In the genomic region with DNA sequence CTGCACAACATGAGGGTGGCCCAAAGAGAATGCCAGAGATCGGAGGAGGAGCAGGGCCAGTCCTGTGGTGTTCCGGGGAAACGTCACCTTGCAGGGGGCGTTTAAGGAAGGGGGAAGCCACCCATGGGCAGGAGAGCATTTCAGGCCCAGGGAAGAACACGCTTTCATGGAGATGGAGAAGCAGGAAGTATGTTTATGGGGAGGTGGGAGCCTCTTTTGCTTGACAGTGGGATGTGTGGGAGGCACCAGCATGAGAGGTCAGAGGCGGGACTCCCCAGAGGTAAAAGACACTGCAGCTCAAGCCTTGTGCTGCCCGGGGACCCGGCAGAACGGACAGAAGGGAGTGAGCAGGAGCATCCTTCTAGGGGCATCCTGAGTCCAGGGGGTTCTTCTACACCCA, we compare ENCODE assay signal across 24 cellular contexts. TPM values are rescaled to one million over a fixed set of nuclear protein-coding genes. Genes with fewer than 3 reads are reported as not detected.
A peak's percentile ranks its signal among the peaks of the same experiment; 100 is the strongest.
DNase-seq lines count a peak whose midpoint lies in the region; ATAC-seq, FAIRE-seq and TF ChIP-seq lines count a peak whose summit lies in the region.
"Had no signal": no experiment of that assay in that cellular context is flagged by ENCODE, and none has a peak within 500 bp of the region (broad histone marks: within the 10 kb centered on the region; RNA-seq: fewer than 3 reads in every experiment).

No MANE protein-coding gene starts in this region.

- in situ Hi-C loops in HepG2 (cut with HindIII; ENCODE audit: extremely low pct_ligation_motif_present, low pct_unique_long_range_greater_than_20kb) = no loop called here

- H3K4me2 ChIP-seq in HepG2 (ENCODE audit: low read depth, low read length) = peak overlapping the region; percentile 36; the same call in 1 of the 2 replicates
- H3K4me2 ChIP-seq: A549 had no signal

- no peaks in the 10 kb centered on the region for H3K36me3 Mint-ChIP-seq in nephron progenitor cell (ENCODE audit: low read depth)
- no peaks in the 10 kb centered on the region for H3K36me3 Mint-ChIP-seq in stimulated activated effector memory CD8-positive, alpha-beta T cell treated with anti-CD3 and anti-CD28 coated beads, Interleukin-12 subunit alpha, Interleukin-12 subunit beta, amount 100 ng/mL, for 72 hours
- H3K36me3 Mint-ChIP-seq: CD4-positive, CD25-positive, alpha-beta regulatory T cell had no signal

- no peaks in the 10 kb centered on the region for H3K9me3 ChIP-seq in HepG2 (ENCODE audit: low read length)
- H3K9me3 ChIP-seq in right lobe of liver = no peaks in the 10 kb centered on the region
- H3K9me3 ChIP-seq in left ventricle myocardium inferior (replicated peaks) = no peaks in the 10 kb centered on the region
- H3K9me3 ChIP-seq: A549, HAP-1 had no signal

- CTCF ChIA-PET in HepG2 (lab: Yijun Ruan, JAX; ENCODE audit: low intra/inter-chr PET ratio, low total read pairs) = no interaction called here

- no peak overlapping the region for H2AFZ ChIP-seq in HepG2 (ENCODE audit: low read length)

- H3K9ac ChIP-seq in HepG2 (ENCODE audit: insufficient read depth, low read depth, low read length) = no peak overlapping the region

- H4K20me1 ChIP-seq in HepG2 (ENCODE audit: insufficient read depth, low read length) = no peaks in the 10 kb centered on the region

- TF ChIP-seq RAD21 in HepG2 (CRISPR knock-in tag; IDR thresholded peaks at IDR 0.05) = no peak

- TF ChIP-seq EP300 in HepG2 (IDR thresholded peaks at IDR 0.05; ENCODE audit: low read depth in 2 of 2, low read length in 2 of 2) (no peak), HepG2 (CRISPR knock-in tag; IDR thresholded peaks at IDR 0.05; ENCODE audit: borderline replicate concordance) (no peak)

- H3K4me1 ChIP-seq in HepG2 (ENCODE audit: insufficient read depth, low read length) = peaks cover 65% of the 10 kb centered on the region
- no peaks in the 10 kb centered on the region for H3K4me1 ChIP-seq in right lobe of liver
- H3K4me1 ChIP-seq in left ventricle myocardium inferior = peaks cover 6% of the 10 kb centered on the region
- H3K4me1 ChIP-seq: A549, HAP-1 had no signal

- WGBS in HepG2 (ENCODE audit: low lambda C conversion rate) = 61% methylated on average over 6 of the region's 9 CpGs
- 22% methylated on average over 3 of the region's 9 CpGs for WGBS in right lobe of liver (ENCODE audit: insufficient coverage, low coverage, low lambda C conversion rate, missing lambda C conversion rate)

- no TSS peak for BruUV-seq in HepG2 (replicated peaks; lab: Mats Ljungman, UMichigan)

- H3K27me3 Mint-ChIP-seq in nephron progenitor cell (ENCODE audit: low read depth, poor library complexity) = peaks cover 78% of the 10 kb centered on the region

- POLR2A ChIA-PET in HepG2 (lab: Yijun Ruan, JAX) = no interaction called here

- intact Hi-C loops in HepG2 (cut with micrococcal nuclease; ENCODE audit: unreplicated experiment) (no loop called here), right lobe of liver (cut with DNase I) (no loop called here), left ventricle myocardium inferior (cut with micrococcal nuclease) (no loop called here)

- TF ChIP-seq CTCF in HepG2 (CRISPR knock-in tag; IDR thresholded peaks at IDR 0.05) = no peak
- no peak for TF ChIP-seq CTCF in right lobe of liver (IDR thresholded peaks at IDR 0.05)
- TF ChIP-seq CTCF in nephron progenitor cell (IDR thresholded peaks at IDR 0.05) = no peak
- no peak for TF ChIP-seq CTCF in left ventricle myocardium inferior (IDR thresholded peaks at IDR 0.05; ENCODE audit: borderline replicate concordance)

- H3K27ac ChIP-seq in HepG2 (ENCODE audit: extremely low read length, insufficient read depth, low read length) (no peak overlapping the region), right lobe of liver (no peak overlapping the region), angular gyrus (ENCODE audit: low read depth, low read length) (peak overlapping the region; percentile 70), left ventricle myocardium inferior (replicated peaks) (no peak overlapping the region), caudate nucleus (ENCODE audit: low read depth, low read length) (no peak overlapping the region)
- H3K27ac ChIP-seq: 22Rv1, A549 had no signal

- peaks cover 12 to 46% of the 10 kb centered on the region in 2 experiments for H3K27me3 ChIP-seq in HepG2 (ENCODE audit: control insufficient read depth in 1 of 2, insufficient read depth in 2 of 2, low read length in 2 of 2)
- H3K27me3 ChIP-seq in right lobe of liver = no peaks in the 10 kb centered on the region
- H3K27me3 ChIP-seq in left ventricle myocardium inferior (ENCODE audit: low read depth) = peaks cover 85% of the 10 kb centered on the region

- H3K27ac Mint-ChIP-seq in nephron progenitor cell = no peak overlapping the region
- peak overlapping the region; percentile 43 for H3K27ac Mint-ChIP-seq in stimulated activated effector memory CD8-positive, alpha-beta T cell treated with anti-CD3 and anti-CD28 coated beads, Interleukin-12 subunit alpha, Interleukin-12 subunit beta, amount 100 ng/mL, for 72 hours
- H3K27ac Mint-ChIP-seq: CD4-positive, CD25-positive, alpha-beta regulatory T cell had no signal

- FAIRE-seq in HepG2 (lab: Jason Lieb, UNC) = no peak
- FAIRE-seq: A549, GM12892, GM18507, HTR-8/SVneo had no signal

- DNase-seq in HepG2 (ENCODE audit: low spot score) (no peak), right lobe of liver (no peak), nephron progenitor cell (no peak), left ventricle myocardium inferior (no peak), COLO829 (ENCODE audit: low spot score) (no peak), caudate nucleus (lab: John Stamatoyannopoulos, UW) (no peak)
- no peak for DNase-seq in stimulated activated effector memory CD8-positive, alpha-beta T cell treated with anti-CD3 and anti-CD28 coated beads, Interleukin-12 subunit alpha, Interleukin-12 subunit beta, amount 100 ng/mL, for 72 hours (ENCODE audit: low spot score in 2 of 2)
- DNase-seq: AML-193; CD4-positive, CD25-positive, alpha-beta regulatory T cell; DMS153; DMS79; GDM1; KBM-7 had no signal

- peak overlapping the region; percentile 68 for H3K4me3 Mint-ChIP-seq in nephron progenitor cell
- H3K4me3 Mint-ChIP-seq in stimulated activated effector memory CD8-positive, alpha-beta T cell treated with anti-CD3 and anti-CD28 coated beads, Interleukin-12 subunit alpha, Interleukin-12 subunit beta, amount 100 ng/mL, for 72 hours = no peak overlapping the region
- H3K4me3 Mint-ChIP-seq: CD4-positive, CD25-positive, alpha-beta regulatory T cell had no signal

- H3K4me1 Mint-ChIP-seq in nephron progenitor cell = peaks cover 53% of the 10 kb centered on the region
- peaks cover 24% of the 10 kb centered on the region for H3K4me1 Mint-ChIP-seq in stimulated activated effector memory CD8-positive, alpha-beta T cell treated with anti-CD3 and anti-CD28 coated beads, Interleukin-12 subunit alpha, Interleukin-12 subunit beta, amount 100 ng/mL, for 72 hours

- H3K36me3 ChIP-seq in HepG2 (replicated peaks in 1 of 2; ENCODE audit: control insufficient read depth in 1 of 2, insufficient read depth in 2 of 2, low read length in 2 of 2) (no peaks in the 10 kb centered on the region), right lobe of liver (no peaks in the 10 kb centered on the region), left ventricle myocardium inferior (no peaks in the 10 kb centered on the region)
- H3K36me3 ChIP-seq: HAP-1 had no signal

- peaks cover 10% of the 10 kb centered on the region for H3K9me3 Mint-ChIP-seq in nephron progenitor cell
- no peaks in the 10 kb centered on the region for H3K9me3 Mint-ChIP-seq in stimulated activated effector memory CD8-positive, alpha-beta T cell treated with anti-CD3 and anti-CD28 coated beads, Interleukin-12 subunit alpha, Interleukin-12 subunit beta, amount 100 ng/mL, for 72 hours
- H3K9me3 Mint-ChIP-seq: IgD-negative memory B cell had no signal

- no peaks in the 10 kb centered on the region for H3K79me2 ChIP-seq in HepG2 (ENCODE audit: insufficient read depth, low read length)

- TF ChIP-seq POLR2A in HepG2 (IDR thresholded peaks at IDR 0.05; ENCODE audit: insufficient read depth in 1 of 2, low read depth in 2 of 2, low read length in 2 of 2) = no peak
- no peak for TF ChIP-seq POLR2A in right lobe of liver (IDR thresholded peaks at IDR 0.05)

- no peak overlapping the region; a peak in 1 of 6 replicates for H3K4me3 ChIP-seq in HepG2 (replicated peaks in 1 of 3; ENCODE audit: insufficient read depth in 1 of 3, low read depth in 2 of 3, low read length in 3 of 3)
- no peak overlapping the region for H3K4me3 ChIP-seq in right lobe of liver
- H3K4me3 ChIP-seq in left ventricle myocardium inferior = no peak overlapping the region
- H3K4me3 ChIP-seq: A549, HAP-1 had no signal

- ATAC-seq in HepG2 (no peak), right lobe of liver (no peak)
- no peak for ATAC-seq in stimulated activated effector memory CD8-positive, alpha-beta T cell treated with anti-CD3 and anti-CD28 coated beads, Interleukin-12 subunit alpha, Interleukin-12 subunit beta, amount 100 ng/mL, for 72 hours

RNA-seq across cellular contexts. Expression of gene LRTM2, which starts 1.3 kb away (rescaled TPM):
- total RNA-seq in HepG2 (2016; rRNA removed; fragmentation: Illumina TruSeq; extraction: Trizol) (not detected in 2 replicates), right lobe of liver (not detected), left ventricle myocardium inferior (not detected)
- not detected in 2 replicates for total RNA-seq in HepG2 (2016; cell fraction: cytosol; rRNA removed; fragmentation: Illumina TruSeq; extraction: Trizol; ENCODE audit: low read depth)
- total RNA-seq in HepG2 (2016; cell fraction: insoluble cytoplasmic fraction; rRNA removed; fragmentation: Illumina TruSeq; extraction: Trizol) = not detected in 2 replicates
- total RNA-seq in HepG2 (2016; cell fraction: membrane; rRNA removed; fragmentation: Illumina TruSeq; extraction: Trizol) = not detected in 2 replicates
- total RNA-seq in HepG2 (2016; cell fraction: nucleus; rRNA removed; fragmentation: Illumina TruSeq; extraction: Trizol) = not detected in 2 replicates
- 0.09 and 0.17 TPM in 2 replicates for polyA plus RNA-seq in HepG2 (2011; rRNA removed)
- polyA plus RNA-seq in HepG2 (2011; cell fraction: cytosol; rRNA removed) = 0.09 TPM in 2 replicates
- 0.39 and 0.76 TPM in 2 replicates for polyA plus RNA-seq in HepG2 (2011; cell fraction: nucleus; rRNA removed)
- 0.16 and 0.17 TPM in 2 replicates for polyA plus RNA-seq in HepG2 (2012)
- not detected in 2 replicates for polyA plus RNA-seq in HepG2 (2016; cell fraction: cytosol; fragmentation: Illumina TruSeq; extraction: Trizol; ENCODE audit: low read depth)
- polyA plus RNA-seq in HepG2 (2016; cell fraction: insoluble cytoplasmic fraction; fragmentation: Illumina TruSeq; extraction: Trizol; ENCODE audit: low read depth) = not detected in 2 replicates
- not detected in 2 replicates for polyA plus RNA-seq in HepG2 (2016; cell fraction: membrane; fragmentation: Illumina TruSeq; extraction: Trizol; ENCODE audit: low read depth)
- polyA plus RNA-seq in HepG2 (2016; cell fraction: nucleus; fragmentation: Illumina TruSeq; extraction: Trizol; ENCODE audit: insufficient read depth, low read depth) = not detected in 2 replicates
- polyA minus RNA-seq in HepG2 (2011; rRNA and poly(A)+ RNA removed; ENCODE audit: low replicate concordance) = 0.40 TPM in 1 of 2 replicates, not detected in the other
- polyA minus RNA-seq in HepG2 (2011; cell fraction: cytosol; rRNA and poly(A)+ RNA removed) = not detected in 2 replicates
- not detected in 2 replicates for polyA minus RNA-seq in HepG2 (2011; cell fraction: nucleus; rRNA and poly(A)+ RNA removed)
- total RNA-seq: CD4-positive, CD25-positive, alpha-beta regulatory T cell; Daoy; H4 had no signal
- polyA plus RNA-seq: A549; BJ; CD4-positive, CD25-positive, alpha-beta regulatory T cell; IgD-negative memory B cell had no signal
